ENCODE assay signal across 22 cellular contexts in genomic region chr2:83104202-83104601, GRCh38.
DNase-seq lines count a peak whose midpoint lies in the region; ATAC-seq, FAIRE-seq and TF ChIP-seq lines count a peak whose summit lies in the region.
"Had no signal": no experiment of that assay in that cellular context is flagged by ENCODE, and none has a peak within 500 bp of the region (broad histone marks: within the 10 kb centered on the region; RNA-seq: fewer than 3 reads in every experiment).

No MANE protein-coding gene starts in this region.

- H3K9ac ChIP-seq in PC-3 (ENCODE audit: low read length) (no peak overlapping the region), mammary epithelial cell (ENCODE audit: insufficient read depth, low read length) (no peak overlapping the region)
- H3K9ac ChIP-seq: BLaER1 had no signal

- H3K36me3 Mint-ChIP-seq in Caco-2 (ENCODE audit: insufficient read depth, unreplicated experiment), result peaks cover 9% of the 10 kb centered on the region

- no peaks in the 10 kb centered on the region; the same call in 1 of the 2 replicates for H3K9me3 ChIP-seq in Caco-2
- H3K9me3 ChIP-seq in PC-3 (ENCODE audit: low read length), result no peaks in the 10 kb centered on the region
- no peaks in the 10 kb centered on the region for H3K9me3 ChIP-seq in mammary epithelial cell (replicated peaks; ENCODE audit: insufficient read depth, low read length)
- H3K9me3 ChIP-seq in osteoblast (ENCODE audit: low read depth, low read length), result no peaks in the 10 kb centered on the region
- no peaks in the 10 kb centered on the region for H3K9me3 ChIP-seq in vagina
- H3K9me3 ChIP-seq: BLaER1, SJCRH30 had no signal

- H3F3A ChIP-seq in PC-3 (ENCODE audit: low read length, unreplicated experiment), result no peaks in the 10 kb centered on the region

- POLR2A ChIA-PET in Caco-2 (lab: Charles Lee), result no interaction called here
- POLR2A ChIA-PET in PC-3 (lab: Charles Lee; ENCODE audit: unreplicated experiment), result no interaction called here

- H3K4me3 ChIP-seq in Caco-2 (ENCODE audit: low read depth, low read length), result no peak overlapping the region
- no peak overlapping the region for H3K4me3 ChIP-seq in PC-3 (ENCODE audit: low read length)
- H3K4me3 ChIP-seq in mammary epithelial cell (replicated peaks in 1 of 3; ENCODE audit: insufficient read depth in 1 of 3, low read depth in 2 of 3, low read length in 3 of 3), result no peak overlapping the region
- no peak overlapping the region for H3K4me3 ChIP-seq in osteoblast (ENCODE audit: insufficient read depth, low read length)
- H3K4me3 ChIP-seq in vagina, result no peak overlapping the region
- H3K4me3 ChIP-seq: A549, BLaER1, SJCRH30 had no signal

- CTCF ChIA-PET in Caco-2 (lab: Charles Lee) (no interaction called here), PC-3 (lab: Charles Lee) (interaction anchor here (0.5 kb wide), 1 partner anchor 92 kb away, joined by 3 read pairs; no protein-coding TSS in a partner anchor), mammary epithelial cell (lab: Charles Lee; ENCODE audit: low non-redundant PET) (no interaction called here)

- peak overlapping the region; percentile 75 for H3K27ac Mint-ChIP-seq in Caco-2 (ENCODE audit: unreplicated experiment)
- H3K27ac Mint-ChIP-seq: CD4-positive, alpha-beta T cell had no signal

- no peaks in the 10 kb centered on the region for H3K36me3 ChIP-seq in Caco-2 (ENCODE audit: control insufficient read depth, insufficient read depth, low read length)
- H3K36me3 ChIP-seq in PC-3 (ENCODE audit: low read depth, low read length), result no peaks in the 10 kb centered on the region
- H3K36me3 ChIP-seq in mammary epithelial cell (ENCODE audit: insufficient read depth, low read length), result no peaks in the 10 kb centered on the region
- H3K36me3 ChIP-seq in osteoblast (ENCODE audit: insufficient read depth, low read length), result no peaks in the 10 kb centered on the region
- H3K36me3 ChIP-seq in vagina, result no peaks in the 10 kb centered on the region
- H3K36me3 ChIP-seq: BLaER1, SJCRH30 had no signal

- in situ Hi-C loops in mammary epithelial cell (cut with MboI; ENCODE audit: low sequenced_read_pairs in 2 of 2), result no loop called here

- H3K4me1 ChIP-seq in Caco-2, result peaks cover 21% of the 10 kb centered on the region
- peaks cover 18% of the 10 kb centered on the region for H3K4me1 ChIP-seq in PC-3 (ENCODE audit: insufficient read depth, low read length)
- peaks cover 12% of the 10 kb centered on the region for H3K4me1 ChIP-seq in mammary epithelial cell (ENCODE audit: insufficient read depth, low read length)
- H3K4me1 ChIP-seq in osteoblast (ENCODE audit: insufficient read depth, low read length), result peaks cover 9% of the 10 kb centered on the region
- no peaks in the 10 kb centered on the region for H3K4me1 ChIP-seq in vagina
- H3K4me1 ChIP-seq: A549, BLaER1, SJCRH30 had no signal

- no TSS peak for BruUV-seq in Caco-2 (replicated peaks; lab: Mats Ljungman, UMichigan)
- BruUV-seq in PC-3 (replicated peaks; lab: Mats Ljungman, UMichigan), result no TSS peak
- no TSS peak for BruUV-seq in mammary epithelial cell (replicated peaks; lab: Mats Ljungman, UMichigan)

- TF ChIP-seq CTCF in Caco-2 (IDR thresholded peaks at IDR 0.05; ENCODE audit: insufficient read depth in 1 of 2, low read depth in 1 of 2, low read length in 1 of 2, severe bottlenecking in 1 of 2, unreplicated experiment in 1 of 2), result no peak
- no peak for TF ChIP-seq CTCF in PC-3 (conservative IDR thresholded peaks at IDR 0.05; ENCODE audit: low read depth, low read length)
- no peak for TF ChIP-seq CTCF in mammary epithelial cell (conservative IDR thresholded peaks at IDR 0.05 in 1 of 2, IDR thresholded peaks at IDR 0.05 in 1 of 2; ENCODE audit: extremely low read depth in 1 of 2, insufficient read depth in 1 of 2, low read depth in 1 of 2, low read length in 2 of 2)
- no peak for TF ChIP-seq CTCF in osteoblast (IDR thresholded peaks at IDR 0.05; ENCODE audit: extremely low read depth, low read depth, low read length)
- TF ChIP-seq CTCF in vagina (IDR thresholded peaks at IDR 0.05), result no peak
- no peak for TF ChIP-seq CTCF in GM10266 (IDR thresholded peaks at IDR 0.05; ENCODE audit: control insufficient read depth, insufficient read depth, low read depth, missing control alignments)

- H3K27me3 Mint-ChIP-seq in Caco-2 (ENCODE audit: insufficient read depth, unreplicated experiment), result no peaks in the 10 kb centered on the region
- H3K27me3 Mint-ChIP-seq: CD4-positive, alpha-beta T cell had no signal

- no peaks in the 10 kb centered on the region for H3K9me2 ChIP-seq in PC-3 (replicated peaks; ENCODE audit: low read length)

- peaks cover 15% of the 10 kb centered on the region for H3K9me3 Mint-ChIP-seq in Caco-2 (ENCODE audit: unreplicated experiment)

- H3K4me2 ChIP-seq in PC-3 (ENCODE audit: low read length) (peak overlapping the region; percentile 29), mammary epithelial cell (ENCODE audit: insufficient read depth, low read depth, low read length) (no peak overlapping the region), osteoblast (ENCODE audit: insufficient read depth, low read length) (peak overlapping the region; percentile 29)
- H3K4me2 ChIP-seq: A549, BLaER1 had no signal

- FAIRE-seq in GM12892 (lab: Jason Lieb, UNC), result no peak
- FAIRE-seq: A549, GM12891 had no signal

- intact Hi-C loops in Caco-2 (cut with micrococcal nuclease; ENCODE audit: unreplicated experiment) (loop anchor here (10.0 kb wide), 1 partner anchor 109 kb away; no protein-coding TSS in a partner anchor), PC-3 (cut with micrococcal nuclease) (no loop called here), mammary epithelial cell (cut with micrococcal nuclease) (loop anchor here (10.0 kb wide), 1 partner anchor 109 kb away; no protein-coding TSS in a partner anchor), vagina (cut with DNase I) (no loop called here)

- no peaks in the 10 kb centered on the region for H3K27me3 ChIP-seq in Caco-2 (replicated peaks; ENCODE audit: control insufficient read depth, insufficient read depth, low read length)
- no peaks in the 10 kb centered on the region for H3K27me3 ChIP-seq in PC-3 (ENCODE audit: low read length)
- H3K27me3 ChIP-seq in mammary epithelial cell (ENCODE audit: insufficient read depth, low read length), result no peaks in the 10 kb centered on the region
- no peaks in the 10 kb centered on the region for H3K27me3 ChIP-seq in osteoblast (ENCODE audit: insufficient read depth, low read length)
- H3K27me3 ChIP-seq in vagina, result no peaks in the 10 kb centered on the region
- H3K27me3 ChIP-seq: BLaER1, SJCRH30 had no signal

- TF ChIP-seq POLR2A in GM12892 (IDR thresholded peaks at IDR 0.05; ENCODE audit: low read depth, low read length), result no peak
- no peak for TF ChIP-seq POLR2A in vagina (IDR thresholded peaks at IDR 0.05)

- H2AFZ ChIP-seq in PC-3 (ENCODE audit: low read length) (0 out of 2 replicates have a peak overlapping the region, but pooled peaks have one; percentile 19), mammary epithelial cell (ENCODE audit: low read depth, low read length) (peak overlapping the region; percentile 44), osteoblast (ENCODE audit: low read length) (no peak overlapping the region)

- no peak for DNase-seq in Caco-2
- no peak for DNase-seq in PC-3
- no peak for DNase-seq in mammary epithelial cell
- DNase-seq in osteoblast (ENCODE audit: insufficient read length, low spot score, missing footprints), result no peak
- DNase-seq in GM12892 (ENCODE audit: insufficient read length), result no peak
- no peak for DNase-seq in vagina (ENCODE audit: extremely low spot score in 2 of 2)
- DNase-seq in HuH-7.5 (ENCODE audit: low spot score), result no peak
- DNase-seq in GM10266 (ENCODE audit: extremely low spot score), result no peak
- DNase-seq: CD4-positive, alpha-beta T cell; DND-41; GOT3; KBM-7; NCI-H1105; NCI-H146; NCI-H2029; NCI-H2227 treated with DMSO at 0.1 percent for 48 hours; NCI-H510A; SJCRH30 had no signal

- no peaks in the 10 kb centered on the region for H3K79me2 ChIP-seq in PC-3 (ENCODE audit: low read length)
- H3K79me2 ChIP-seq in mammary epithelial cell (ENCODE audit: insufficient read depth, low read length), result no peaks in the 10 kb centered on the region
- H3K79me2 ChIP-seq in osteoblast (ENCODE audit: insufficient read depth, low read length), result no peaks in the 10 kb centered on the region

- no peak overlapping the region for H3K4me3 Mint-ChIP-seq in Caco-2 (ENCODE audit: unreplicated experiment)
- H3K4me3 Mint-ChIP-seq: CD4-positive, alpha-beta T cell had no signal

- 100% methylated on average over 1 of the region's 1 CpG for WGBS in mammary epithelial cell (ENCODE audit: low coverage, missing lambda C conversion rate)

- H3K27ac ChIP-seq in PC-3 (ENCODE audit: low read length) (peak overlapping the region; percentile 33; the same call in 1 of the 2 replicates), mammary epithelial cell (ENCODE audit: insufficient read depth, low read depth, low read length) (no peak overlapping the region), osteoblast (ENCODE audit: low read depth, low read length) (peak overlapping the region; percentile 53), vagina (no peak overlapping the region)
- H3K27ac ChIP-seq: A549, BLaER1, SJCRH30 had no signal

- no peaks in the 10 kb centered on the region for H4K20me1 ChIP-seq in PC-3 (ENCODE audit: low read length)
- no peaks in the 10 kb centered on the region for H4K20me1 ChIP-seq in mammary epithelial cell (ENCODE audit: insufficient read depth, low read length)
- H4K20me1 ChIP-seq in osteoblast (ENCODE audit: insufficient read depth, low read length), result no peaks in the 10 kb centered on the region
- H4K20me1 ChIP-seq: BLaER1 had no signal

- ATAC-seq in PC-3, result peak; percentile 13; the same call in 1 of the 2 replicates
- ATAC-seq: A549, Panc1 had no signal

- dilution Hi-C loops in mammary epithelial cell (cut with HindIII; ENCODE audit: low sequenced_read_pairs), result no loop called here

- peaks cover 14% of the 10 kb centered on the region for H3K4me1 Mint-ChIP-seq in Caco-2 (ENCODE audit: low read depth, unreplicated experiment)

Comparison
In these comparisons a context has a peak if more than half of its experiments do, and no peak if none do; other contexts are left out.
1. H3K27ac ChIP-seq: peak in PC-3 (single experiment) and osteoblast (single experiment); none in mammary epithelial cell (single experiment) and vagina (single experiment).
2. intact Hi-C loops: an anchor here in Caco-2 (10.0 kb wide) and mammary epithelial cell (10.0 kb wide); none called in PC-3 and vagina.